In genomic region chr5:100780376-100780870, GRCh38 we compare ENCODE assay signal across 9 cellular contexts.
A peak's percentile ranks its signal among the peaks of the same experiment; 100 is the strongest.
DNase-seq lines count a peak whose midpoint lies in the region; ATAC-seq and TF ChIP-seq lines count a peak whose summit lies in the region.
"Had no signal": no experiment of that assay in that cellular context is flagged by ENCODE, and none has a peak within 500 bp of the region (broad histone marks: within the 10 kb centered on the region; RNA-seq: fewer than 3 reads in every experiment).

No MANE protein-coding gene starts in this region.

- no peak for DNase-seq in activated T-helper 1 cell treated with anti-CD3 and anti-CD28 coated beads, Interleukin-12 subunit alpha, Interleukin-12 subunit beta, Interleukin-2, Interleukin-4 antibody, amounts not matched to agents 30 ng/mL and 10 ng/mL and 1 ng/mL, durations not matched to agents 14 hours and 24 hours and 36 hours (ENCODE audit: low spot score)
- DNase-seq in thoracic aorta (ENCODE audit: low spot score) (no peak), nephron progenitor cell (no peak), NCI-H82 (lab: John Stamatoyannopoulos, UW) (no peak), WTC11 (ENCODE audit: low spot score) (no peak)
- DNase-seq: pancreas had no signal

- H3K36me3 Mint-ChIP-seq in activated T-helper 1 cell treated with anti-CD3 and anti-CD28 coated beads, Interleukin-12 subunit alpha, Interleukin-12 subunit beta, Interleukin-2, Interleukin-4 antibody, amounts not matched to agents 30 ng/mL and 10 ng/mL and 1 ng/mL, durations not matched to agents 14 hours and 24 hours and 36 hours (ENCODE audit: low read depth) = peaks cover 7% of the 10 kb centered on the region
- no peaks in the 10 kb centered on the region for H3K36me3 Mint-ChIP-seq in nephron progenitor cell (ENCODE audit: low read depth)
- H3K36me3 Mint-ChIP-seq in WTC11 = peaks cover 12% of the 10 kb centered on the region

- no peak overlapping the region for H3K4me3 ChIP-seq in BLaER1
- peak overlapping the region; percentile 53 for H3K4me3 ChIP-seq in thoracic aorta
- H3K4me3 ChIP-seq: pancreas had no signal

- POLR2A ChIA-PET in WTC11 (lab: Charles Lee) = no interaction called here

- no peaks in the 10 kb centered on the region for H4K20me1 ChIP-seq in BLaER1

- H3K9me3 Mint-ChIP-seq in activated T-helper 1 cell treated with anti-CD3 and anti-CD28 coated beads, Interleukin-12 subunit alpha, Interleukin-12 subunit beta, Interleukin-2, Interleukin-4 antibody, amounts not matched to agents 30 ng/mL and 10 ng/mL and 1 ng/mL, durations not matched to agents 14 hours and 24 hours and 36 hours = peaks cover 7% of the 10 kb centered on the region
- H3K9me3 Mint-ChIP-seq in nephron progenitor cell (peaks cover 18% of the 10 kb centered on the region), WTC11 (peaks cover 19% of the 10 kb centered on the region)

- intact Hi-C loops in activated T-helper 1 cell treated with anti-CD3 and anti-CD28 coated beads, Interleukin-12 subunit alpha, Interleukin-12 subunit beta, Interleukin-2, Interleukin-4 antibody, amounts not matched to agents 30 ng/mL and 10 ng/mL and 1 ng/mL, durations not matched to agents 14 hours and 24 hours and 36 hours (cut with micrococcal nuclease) = loop anchor here (1.0 to 5.0 kb wide), 8 partner anchors 9 to 245 kb away; partner anchors contain the start of gene FAM174A

- peak overlapping the region; percentile 79 for H3K4me3 Mint-ChIP-seq in activated T-helper 1 cell treated with anti-CD3 and anti-CD28 coated beads, Interleukin-12 subunit alpha, Interleukin-12 subunit beta, Interleukin-2, Interleukin-4 antibody, amounts not matched to agents 30 ng/mL and 10 ng/mL and 1 ng/mL, durations not matched to agents 14 hours and 24 hours and 36 hours
- H3K4me3 Mint-ChIP-seq in nephron progenitor cell (no peak overlapping the region), WTC11 (no peak overlapping the region)

- no peak overlapping the region for H3K9ac ChIP-seq in BLaER1

- CTCF ChIA-PET in WTC11 (lab: Charles Lee) = no interaction called here

- peaks cover 42% of the 10 kb centered on the region for H3K4me1 Mint-ChIP-seq in activated T-helper 1 cell treated with anti-CD3 and anti-CD28 coated beads, Interleukin-12 subunit alpha, Interleukin-12 subunit beta, Interleukin-2, Interleukin-4 antibody, amounts not matched to agents 30 ng/mL and 10 ng/mL and 1 ng/mL, durations not matched to agents 14 hours and 24 hours and 36 hours (ENCODE audit: low read depth)
- H3K4me1 Mint-ChIP-seq in nephron progenitor cell (peaks cover 8% of the 10 kb centered on the region), WTC11 (peaks cover 30% of the 10 kb centered on the region)

- no peaks in the 10 kb centered on the region for H3K27me3 Mint-ChIP-seq in activated T-helper 1 cell treated with anti-CD3 and anti-CD28 coated beads, Interleukin-12 subunit alpha, Interleukin-12 subunit beta, Interleukin-2, Interleukin-4 antibody, amounts not matched to agents 30 ng/mL and 10 ng/mL and 1 ng/mL, durations not matched to agents 14 hours and 24 hours and 36 hours (ENCODE audit: insufficient read depth)
- H3K27me3 Mint-ChIP-seq in nephron progenitor cell (ENCODE audit: low read depth, poor library complexity) (no peaks in the 10 kb centered on the region), WTC11 (ENCODE audit: low read depth) (no peaks in the 10 kb centered on the region)

- H3K9me3 ChIP-seq in BLaER1 (peaks cover 10% of the 10 kb centered on the region), thoracic aorta (no peaks in the 10 kb centered on the region)
- H3K9me3 ChIP-seq: pancreas had no signal

- H3K27ac Mint-ChIP-seq in activated T-helper 1 cell treated with anti-CD3 and anti-CD28 coated beads, Interleukin-12 subunit alpha, Interleukin-12 subunit beta, Interleukin-2, Interleukin-4 antibody, amounts not matched to agents 30 ng/mL and 10 ng/mL and 1 ng/mL, durations not matched to agents 14 hours and 24 hours and 36 hours = peak overlapping the region; percentile 97
- no peak overlapping the region for H3K27ac Mint-ChIP-seq in nephron progenitor cell
- no peak overlapping the region for H3K27ac Mint-ChIP-seq in WTC11

- TF ChIP-seq CTCF in thoracic aorta (IDR thresholded peaks at IDR 0.05) (no peak), nephron progenitor cell (IDR thresholded peaks at IDR 0.05) (no peak), WTC11 (IDR thresholded peaks at IDR 0.05) (no peak)

- no peaks in the 10 kb centered on the region for H3K27me3 ChIP-seq in BLaER1
- no peaks in the 10 kb centered on the region for H3K27me3 ChIP-seq in thoracic aorta (replicated peaks; ENCODE audit: insufficient read depth)
- H3K27me3 ChIP-seq: pancreas had no signal

- H3K4me1 ChIP-seq in BLaER1 (peaks cover 33% of the 10 kb centered on the region), thoracic aorta (ENCODE audit: control insufficient read depth in 1 of 2, low read depth in 2 of 2) (peaks cover 5 to 8% of the 10 kb centered on the region in 2 donors)
- H3K4me1 ChIP-seq: pancreas had no signal

- H3K36me3 ChIP-seq in BLaER1 (no peaks in the 10 kb centered on the region), thoracic aorta (no peaks in the 10 kb centered on the region)
- H3K36me3 ChIP-seq: pancreas had no signal

- peak overlapping the region; percentile 17; the same call in 1 of the 2 replicates for H3K4me2 ChIP-seq in BLaER1

- peak; percentile 81 for ATAC-seq in GM19324 (IDR thresholded peaks at IDR 0.05; ENCODE audit: low FRiP score, unreplicated experiment)
- peak; percentile 68 for ATAC-seq in HG03175 (IDR thresholded peaks at IDR 0.05; ENCODE audit: unreplicated experiment)
- peak; percentile 32 for ATAC-seq in thoracic aorta (ENCODE audit: insufficient number of reproducible peaks, low FRiP score, low read depth)
- no peak for ATAC-seq in WTC11

- H3K27ac ChIP-seq in BLaER1 (no peak overlapping the region; the same call in 1 of the 2 replicates), thoracic aorta (peak overlapping the region in 1 of 2 donors; percentile 29)

TF ChIP-seq in WTC11, 78 proteins besides CTCF, POLR2A, EP300 and RAD21:
- TF ChIP-seq FOXJ3 (CRISPR knock-in tag; IDR thresholded peaks at IDR 0.05; ENCODE audit: borderline replicate concordance) (no peak), ZNF317 (CRISPR knock-in tag; IDR thresholded peaks at IDR 0.05; ENCODE audit: borderline replicate concordance, low read depth) (no peak), EMX1 (CRISPR knock-in tag; IDR thresholded peaks at IDR 0.05) (no peak), FOXK1 (CRISPR knock-in tag; IDR thresholded peaks at IDR 0.05) (no peak), ZBTB21 (CRISPR knock-in tag; IDR thresholded peaks at IDR 0.05; ENCODE audit: borderline replicate concordance) (no peak), IRF2 (CRISPR knock-in tag; IDR thresholded peaks at IDR 0.05; ENCODE audit: borderline replicate concordance, low read depth) (no peak), OVOL2 (CRISPR knock-in tag; IDR thresholded peaks at IDR 0.05; ENCODE audit: borderline replicate concordance) (no peak), E2F4 (CRISPR knock-in tag; IDR thresholded peaks at IDR 0.05; ENCODE audit: borderline replicate concordance, low read depth) (no peak), ZMAT4 (CRISPR knock-in tag; IDR thresholded peaks at IDR 0.05) (no peak), HMGXB4 (CRISPR knock-in tag; IDR thresholded peaks at IDR 0.05) (no peak), USF2 (CRISPR knock-in tag; IDR thresholded peaks at IDR 0.05) (no peak), KAT7 (CRISPR knock-in tag; IDR thresholded peaks at IDR 0.05; ENCODE audit: borderline replicate concordance) (no peak), ETV6 (CRISPR knock-in tag; IDR thresholded peaks at IDR 0.05) (no peak), SMAD3 (CRISPR knock-in tag; IDR thresholded peaks at IDR 0.05; ENCODE audit: borderline replicate concordance) (no peak), HMGA2 (CRISPR knock-in tag; IDR thresholded peaks at IDR 0.05) (no peak)
